Comparison of ENCODE assay signal across 1 cellular context in genomic region chr16:58499092-58499511, GRCh38.
TF ChIP-seq lines count a peak whose summit lies in the region.

No MANE protein-coding gene starts in this region.

TF ChIP-seq in GM23338, 12 proteins besides CTCF, POLR2A, EP300 and RAD21:
- TF ChIP-seq EZH2 (IDR thresholded peaks at IDR 0.05; ENCODE audit: low read depth, unreplicated experiment) (no peak), CREB1 (CRISPR knock-in tag; IDR thresholded peaks at IDR 0.05; ENCODE audit: low read depth) (no peak)
